Comparison of ENCODE assay signal across 7 cellular contexts in the genomic region with DNA sequence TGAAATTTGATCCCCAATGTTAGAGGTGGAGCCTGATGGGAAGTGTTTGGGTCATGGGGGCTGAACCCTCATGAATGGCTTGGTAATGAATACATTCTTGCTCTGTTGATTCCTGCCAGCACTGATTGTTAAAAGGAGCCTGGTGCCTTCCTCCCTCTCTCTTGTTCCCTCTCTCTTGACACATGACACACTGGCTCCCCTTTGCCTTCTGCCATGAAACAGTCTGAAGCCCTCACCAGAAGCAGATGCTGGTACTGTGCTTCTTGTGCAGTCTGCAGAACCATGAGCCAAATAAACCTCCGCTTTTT. TPM values are rescaled to one million over a fixed set of nuclear protein-coding genes. Genes with fewer than 3 reads are reported as not detected.
A peak's percentile ranks its signal among the peaks of the same experiment; 100 is the strongest.
DNase-seq lines count a peak whose midpoint lies in the region; ATAC-seq and TF ChIP-seq lines count a peak whose summit lies in the region.

No MANE protein-coding gene starts in this region.

- H3K9me3 ChIP-seq in SJCRH30 (replicated peaks) (no peaks in the 10 kb centered on the region), left lung (no peaks in the 10 kb centered on the region)

- DNase-seq in SJCRH30 (peak; percentile 35 to 57), left lung (no peak), RWPE1 (ENCODE audit: low spot score) (no peak), GDM1 (lab: John Stamatoyannopoulos, UW) (no peak)
- no peak for DNase-seq in activated CD4-positive, alpha-beta T cell treated with anti-CD3 and anti-CD28 coated beads, Interleukin-2, amount 50 U/mL, for 4 hours

- intact Hi-C loops in left lung (cut with DNase I), result no loop called here

- CTCF ChIA-PET in RWPE1 (lab: Yijun Ruan, JAX), result no interaction called here

- peak overlapping the region; percentile 79 for H3K27ac ChIP-seq in SJCRH30
- peak overlapping the region; percentile 63 to 79 for H3K27ac ChIP-seq in left lung
- H3K27ac ChIP-seq in RWPE1, result no peak overlapping the region

- H3K36me3 ChIP-seq in SJCRH30, result no peaks in the 10 kb centered on the region
- no peaks in the 10 kb centered on the region for H3K36me3 ChIP-seq in left lung

- H3K27me3 ChIP-seq in SJCRH30 (no peaks in the 10 kb centered on the region), left lung (no peaks in the 10 kb centered on the region)

- POLR2A ChIA-PET in RWPE1 (lab: Yijun Ruan, JAX; ENCODE audit: low non-redundant PET), result no interaction called here

- no peak overlapping the region for H3K4me3 ChIP-seq in SJCRH30
- no peak overlapping the region for H3K4me3 ChIP-seq in left lung

- H3K4me1 ChIP-seq in SJCRH30, result peaks cover 40% of the 10 kb centered on the region
- peaks cover 16 to 27% of the 10 kb centered on the region in 2 donors for H3K4me1 ChIP-seq in left lung

- no peak for TF ChIP-seq CTCF in left lung (IDR thresholded peaks at IDR 0.05)
- no peak for TF ChIP-seq CTCF in RWPE1 (conservative IDR thresholded peaks at IDR 0.05; ENCODE audit: low read depth)

- ATAC-seq in GM19395 (IDR thresholded peaks at IDR 0.05; ENCODE audit: unreplicated experiment) (peak; percentile 33), HG03025 (IDR thresholded peaks at IDR 0.05; ENCODE audit: low FRiP score, unreplicated experiment) (peak; percentile 21), left lung (peak; percentile 10)

RNA-seq across cellular contexts. Expression of a gene that starts 30.6 kb away (rescaled TPM):
- total RNA-seq in SJCRH30 (2014; rRNA removed; shearing (Covaris generic)), result 29.8 and 33.1 TPM in 2 replicates
- 10 to 100 TPM; 28.7 to 30.6 TPM for total RNA-seq in left lung

Comparison
In these comparisons a context has a peak if more than half of its experiments do, and no peak if none do; other contexts are left out.
1. DNase-seq: peak in SJCRH30 (2 of 2); none in left lung (0 of 2), RWPE1 (single experiment), GDM1 (single experiment) and activated CD4-positive, alpha-beta T cell treated with anti-CD3 and anti-CD28 coated beads, Interleukin-2, amount 50 U/mL, for 4 hours (0 of 2).
2. Peak in every context shown above with its lines, with median percentiles within 50 percentile points of each other: ATAC-seq.